ENCODE assay signal across 17 cellular contexts in the genomic region with DNA sequence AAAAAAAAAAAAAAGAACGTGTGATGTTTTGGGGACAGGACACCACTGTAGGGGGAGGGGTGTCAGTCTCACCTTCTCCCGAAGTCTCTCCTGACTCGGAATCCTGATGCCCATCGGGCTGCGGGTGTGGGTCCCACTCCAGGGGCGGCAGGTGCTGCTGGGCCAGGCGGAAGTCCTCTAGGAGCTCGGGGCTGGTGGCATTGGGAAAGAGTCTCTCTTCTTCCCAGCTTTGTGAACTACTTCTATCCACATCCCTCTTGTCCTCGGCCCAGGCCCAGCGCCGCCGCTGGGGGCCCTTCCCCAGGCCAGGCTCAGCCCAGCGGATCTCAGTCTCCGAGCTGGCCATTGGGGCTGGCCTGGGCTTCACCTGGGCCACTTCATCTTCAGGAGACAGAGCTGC. TPM values are rescaled to one million over a fixed set of nuclear protein-coding genes. Genes with fewer than 3 reads are reported as not detected.
A peak's percentile ranks its signal among the peaks of the same experiment; 100 is the strongest.
DNase-seq lines count a peak whose midpoint lies in the region; ATAC-seq and TF ChIP-seq lines count a peak whose summit lies in the region.
"Had no signal": no experiment of that assay in that cellular context is flagged by ENCODE, and none has a peak within 500 bp of the region (broad histone marks: within the 10 kb centered on the region; RNA-seq: fewer than 3 reads in every experiment).

No MANE protein-coding gene starts in this region.

- peak overlapping the region; percentile 3 for H4K8ac ChIP-seq in mesenchymal stem cell (ENCODE audit: low read length)

- intact Hi-C loops in activated T-helper 1 cell treated with anti-CD3 and anti-CD28 coated beads, Interleukin-12 subunit alpha, Interleukin-12 subunit beta, Interleukin-2, Interleukin-4 antibody, amounts not matched to agents 30 ng/mL and 10 ng/mL and 1 ng/mL, durations not matched to agents 14 hours and 24 hours and 36 hours (cut with micrococcal nuclease), result loop anchor here (10.0 kb wide), 3 partner anchors 866 to 1106 kb away; partner anchors contain the start of genes C9orf43, CDC26, POLE3 and PRPF4
- intact Hi-C loops in upper lobe of right lung (cut with DNase I), result no loop called here

- H4K91ac ChIP-seq in mesenchymal stem cell (ENCODE audit: low read length), result no peak overlapping the region

- peaks cover 31% of the 10 kb centered on the region for H3K79me1 ChIP-seq in mesenchymal stem cell (replicated peaks; ENCODE audit: low read length, poor library complexity, severe bottlenecking)

- H2BK12ac ChIP-seq in mesenchymal stem cell (ENCODE audit: low read length in 2 of 2), result no peak overlapping the region

- H3K27me3 ChIP-seq in mesenchymal stem cell (ENCODE audit: control insufficient read depth in 1 of 2, insufficient read depth in 1 of 2, low read length in 2 of 2) (no peaks in the 10 kb centered on the region), upper lobe of right lung (no peaks in the 10 kb centered on the region)
- H3K27me3 ChIP-seq: brain microvascular endothelial cell, dorsolateral prefrontal cortex, esophagus squamous epithelium, pancreas had no signal

- H3K27ac ChIP-seq in mesenchymal stem cell (ENCODE audit: low read length, poor library complexity, severe bottlenecking) (no peak overlapping the region), upper lobe of right lung (peak overlapping the region; percentile 42)
- H3K27ac ChIP-seq: brain microvascular endothelial cell, pancreas, RWPE1 had no signal

- H3K9ac ChIP-seq in mesenchymal stem cell (ENCODE audit: low read length), result no peak overlapping the region

- no peaks in the 10 kb centered on the region for H3K27me3 Mint-ChIP-seq in activated naive CD4-positive, alpha-beta T cell treated with anti-CD3 and anti-CD28 coated beads, Interleukin-2, amount 10 ng/mL, durations not matched to agents 7 days and 5 days
- H3K27me3 Mint-ChIP-seq in activated T-helper 1 cell treated with anti-CD3 and anti-CD28 coated beads, Interleukin-12 subunit alpha, Interleukin-12 subunit beta, Interleukin-2, Interleukin-4 antibody, amounts not matched to agents 30 ng/mL and 10 ng/mL and 1 ng/mL, durations not matched to agents 14 hours and 24 hours and 36 hours (ENCODE audit: insufficient read depth), result no peaks in the 10 kb centered on the region

- no peak overlapping the region for H3K23ac ChIP-seq in mesenchymal stem cell (ENCODE audit: low read length in 2 of 2)

- no peak for TF ChIP-seq CTCF in upper lobe of right lung (IDR thresholded peaks at IDR 0.05)

- no peak overlapping the region for H3K4me3 ChIP-seq in mesenchymal stem cell (ENCODE audit: insufficient read depth in 1 of 2, low read depth in 1 of 2, low read length in 2 of 2)
- no peak overlapping the region for H3K4me3 ChIP-seq in upper lobe of right lung
- H3K4me3 ChIP-seq: dorsolateral prefrontal cortex, esophagus squamous epithelium, pancreas had no signal

- 93% methylated on average over 14 of the region's 14 CpGs for WGBS in mesenchymal stem cell

- DNase-seq in activated naive CD4-positive, alpha-beta T cell treated with anti-CD3 and anti-CD28 coated beads, Interleukin-2, amount 10 ng/mL, durations not matched to agents 7 days and 5 days, result no peak
- DNase-seq in activated naive CD4-positive, alpha-beta T cell (lab: John Stamatoyannopoulos, UW), result no peak
- DNase-seq in activated T-helper 1 cell treated with anti-CD3 and anti-CD28 coated beads, Interleukin-12 subunit alpha, Interleukin-12 subunit beta, Interleukin-2, Interleukin-4 antibody, amounts not matched to agents 30 ng/mL and 10 ng/mL and 1 ng/mL, durations not matched to agents 14 hours and 24 hours and 36 hours (ENCODE audit: low spot score), result no peak
- DNase-seq in mesenchymal stem cell (no peak), upper lobe of right lung (no peak), GDM1 (lab: John Stamatoyannopoulos, UW) (no peak), islet precursor cell (no peak)
- no peak for DNase-seq in activated effector memory CD4-positive, alpha-beta T cell treated with Interleukin-2 at 50 U/mL for 16 hours
- DNase-seq: activated CD4-positive, CD25-positive, alpha-beta regulatory T cell; brain microvascular endothelial cell; dorsolateral prefrontal cortex; esophagus squamous epithelium; glutamatergic neuron; NCI-H1048; pancreas had no signal

- no peak overlapping the region for H2BK5ac ChIP-seq in mesenchymal stem cell (ENCODE audit: low read depth, low read length, poor library complexity, severe bottlenecking)

- H3K27ac Mint-ChIP-seq in activated naive CD4-positive, alpha-beta T cell treated with anti-CD3 and anti-CD28 coated beads, Interleukin-2, amount 10 ng/mL, durations not matched to agents 7 days and 5 days, result peak overlapping the region; percentile 62
- peak overlapping the region; percentile 93 for H3K27ac Mint-ChIP-seq in activated T-helper 1 cell treated with anti-CD3 and anti-CD28 coated beads, Interleukin-12 subunit alpha, Interleukin-12 subunit beta, Interleukin-2, Interleukin-4 antibody, amounts not matched to agents 30 ng/mL and 10 ng/mL and 1 ng/mL, durations not matched to agents 14 hours and 24 hours and 36 hours

- H2AFZ ChIP-seq in mesenchymal stem cell (ENCODE audit: low read depth, low read length), result no peak overlapping the region

- peak overlapping the region; percentile 41 for H3K4me3 Mint-ChIP-seq in activated naive CD4-positive, alpha-beta T cell treated with anti-CD3 and anti-CD28 coated beads, Interleukin-2, amount 10 ng/mL, durations not matched to agents 7 days and 5 days
- peak overlapping the region; percentile 90 for H3K4me3 Mint-ChIP-seq in activated T-helper 1 cell treated with anti-CD3 and anti-CD28 coated beads, Interleukin-12 subunit alpha, Interleukin-12 subunit beta, Interleukin-2, Interleukin-4 antibody, amounts not matched to agents 30 ng/mL and 10 ng/mL and 1 ng/mL, durations not matched to agents 14 hours and 24 hours and 36 hours

- peaks cover 87% of the 10 kb centered on the region for H3K36me3 Mint-ChIP-seq in activated naive CD4-positive, alpha-beta T cell treated with anti-CD3 and anti-CD28 coated beads, Interleukin-2, amount 10 ng/mL, durations not matched to agents 7 days and 5 days
- H3K36me3 Mint-ChIP-seq in activated T-helper 1 cell treated with anti-CD3 and anti-CD28 coated beads, Interleukin-12 subunit alpha, Interleukin-12 subunit beta, Interleukin-2, Interleukin-4 antibody, amounts not matched to agents 30 ng/mL and 10 ng/mL and 1 ng/mL, durations not matched to agents 14 hours and 24 hours and 36 hours (ENCODE audit: low read depth), result peaks cover 62% of the 10 kb centered on the region

- no peak overlapping the region for H3K14ac ChIP-seq in mesenchymal stem cell (ENCODE audit: low read length in 2 of 2)

- peaks cover 41 to 44% of the 10 kb centered on the region in 2 experiments for H3K36me3 ChIP-seq in mesenchymal stem cell (ENCODE audit: control insufficient read depth in 1 of 2, insufficient read depth in 2 of 2, low read depth in 1 of 2, low read length in 2 of 2)
- peaks cover 50% of the 10 kb centered on the region for H3K36me3 ChIP-seq in upper lobe of right lung
- H3K36me3 ChIP-seq: brain microvascular endothelial cell had no signal

- no peak overlapping the region for H2BK15ac ChIP-seq in mesenchymal stem cell (ENCODE audit: low read depth, poor library complexity, severe bottlenecking)

- no peaks in the 10 kb centered on the region for H3K9me3 Mint-ChIP-seq in activated naive CD4-positive, alpha-beta T cell treated with anti-CD3 and anti-CD28 coated beads, Interleukin-2, amount 10 ng/mL, durations not matched to agents 7 days and 5 days
- no peaks in the 10 kb centered on the region for H3K9me3 Mint-ChIP-seq in activated T-helper 1 cell treated with anti-CD3 and anti-CD28 coated beads, Interleukin-12 subunit alpha, Interleukin-12 subunit beta, Interleukin-2, Interleukin-4 antibody, amounts not matched to agents 30 ng/mL and 10 ng/mL and 1 ng/mL, durations not matched to agents 14 hours and 24 hours and 36 hours

- H3K9me3 ChIP-seq in mesenchymal stem cell (ENCODE audit: control insufficient read depth, low read length) (no peaks in the 10 kb centered on the region), upper lobe of right lung (no peaks in the 10 kb centered on the region)
- H3K9me3 ChIP-seq: esophagus squamous epithelium, pancreas had no signal

- no peak for ATAC-seq in upper lobe of right lung
- ATAC-seq: pancreas had no signal

- CTCF ChIA-PET in activated naive CD4-positive, alpha-beta T cell treated with anti-CD3 and anti-CD28 coated beads, Interleukin-2, amount 10 ng/mL, durations not matched to agents 7 days and 5 days (lab: Charles Lee), result interaction anchor here (0.9 kb wide), 1 partner anchor 13 kb away, joined by 3 read pairs; no protein-coding TSS in a partner anchor

- no peak overlapping the region for H3K4me2 ChIP-seq in mesenchymal stem cell (ENCODE audit: low read length, poor library complexity, severe bottlenecking)

- no peak overlapping the region for H2BK120ac ChIP-seq in mesenchymal stem cell (ENCODE audit: low read depth, low read length)

- H3K4me1 ChIP-seq in mesenchymal stem cell (ENCODE audit: control insufficient read depth, insufficient read depth, low read depth, low read length) (peaks cover 21% of the 10 kb centered on the region), upper lobe of right lung (peaks cover 57% of the 10 kb centered on the region)
- H3K4me1 ChIP-seq: pancreas had no signal

- no peak overlapping the region for H3K18ac ChIP-seq in mesenchymal stem cell (ENCODE audit: low read depth in 1 of 2, low read length in 2 of 2)

- H3K4me1 Mint-ChIP-seq in activated naive CD4-positive, alpha-beta T cell treated with anti-CD3 and anti-CD28 coated beads, Interleukin-2, amount 10 ng/mL, durations not matched to agents 7 days and 5 days, result peaks cover 82% of the 10 kb centered on the region
- H3K4me1 Mint-ChIP-seq in activated T-helper 1 cell treated with anti-CD3 and anti-CD28 coated beads, Interleukin-12 subunit alpha, Interleukin-12 subunit beta, Interleukin-2, Interleukin-4 antibody, amounts not matched to agents 30 ng/mL and 10 ng/mL and 1 ng/mL, durations not matched to agents 14 hours and 24 hours and 36 hours (ENCODE audit: low read depth), result peaks cover 83% of the 10 kb centered on the region

- no peak overlapping the region for H3K4ac ChIP-seq in mesenchymal stem cell (ENCODE audit: low read depth in 1 of 2, low read length in 2 of 2)

- no peak overlapping the region for H2AK5ac ChIP-seq in mesenchymal stem cell (ENCODE audit: low read length, severe bottlenecking)

RNA-seq across cellular contexts. Expression of gene AKNA, which starts 6.8 kb away (rescaled TPM):
- total RNA-seq in activated T-helper 1 cell treated with anti-CD3 and anti-CD28 coated beads, Interleukin-12 subunit alpha, Interleukin-12 subunit beta, Interleukin-2, Interleukin-4 antibody, amounts not matched to agents 30 ng/mL and 10 ng/mL and 1 ng/mL, durations not matched to agents 14 hours and 24 hours and 36 hours, result 178 and 182 TPM in 2 replicates
- polyA plus RNA-seq in mesenchymal stem cell (2013, experiment 1 of 2), result 18.5 TPM
- polyA plus RNA-seq in mesenchymal stem cell (2013, experiment 2 of 2), result 17.8 TPM
- total RNA-seq in upper lobe of right lung, result 54.7 TPM

RNA-seq across cellular contexts. Expression of gene ORM2, which starts 51.3 kb away (rescaled TPM):
- total RNA-seq in activated T-helper 1 cell treated with anti-CD3 and anti-CD28 coated beads, Interleukin-12 subunit alpha, Interleukin-12 subunit beta, Interleukin-2, Interleukin-4 antibody, amounts not matched to agents 30 ng/mL and 10 ng/mL and 1 ng/mL, durations not matched to agents 14 hours and 24 hours and 36 hours, result not detected in 2 replicates
- not detected for polyA plus RNA-seq in mesenchymal stem cell (2013, experiment 1 of 2)
- not detected for polyA plus RNA-seq in mesenchymal stem cell (2013, experiment 2 of 2)
- total RNA-seq in upper lobe of right lung, result 3.9 TPM
- total RNA-seq: esophagus squamous epithelium, skeletal muscle tissue had no signal

RNA-seq across cellular contexts. Expression of gene ORM1, which starts 58.1 kb away (rescaled TPM):
- not detected in 2 replicates for total RNA-seq in activated T-helper 1 cell treated with anti-CD3 and anti-CD28 coated beads, Interleukin-12 subunit alpha, Interleukin-12 subunit beta, Interleukin-2, Interleukin-4 antibody, amounts not matched to agents 30 ng/mL and 10 ng/mL and 1 ng/mL, durations not matched to agents 14 hours and 24 hours and 36 hours
- not detected for polyA plus RNA-seq in mesenchymal stem cell (2013, experiment 1 of 2)
- polyA plus RNA-seq in mesenchymal stem cell (2013, experiment 2 of 2), result not detected
- total RNA-seq in upper lobe of right lung, result 5.2 TPM
